Comparison of ENCODE assay signal across 9 cellular contexts in genomic region chr22:40258463-40259046, GRCh38.
DNase-seq lines count a peak whose midpoint lies in the region; ATAC-seq and TF ChIP-seq lines count a peak whose summit lies in the region.
"Had no signal": no experiment of that assay in that cellular context is flagged by ENCODE, and none has a peak within 500 bp of the region (broad histone marks: within the 10 kb centered on the region; RNA-seq: fewer than 3 reads in every experiment).

No MANE protein-coding gene starts in this region.

- H3K36me3 Mint-ChIP-seq in activated naive CD8-positive, alpha-beta T cell treated with anti-CD3 and anti-CD28 coated beads for 36 hours = peaks cover 41% of the 10 kb centered on the region

- H3K4me1 ChIP-seq in foreskin keratinocyte (peaks cover 21% of the 10 kb centered on the region), skeletal muscle satellite cell (ENCODE audit: control insufficient read depth, insufficient read depth, low read length) (peaks cover 24% of the 10 kb centered on the region), SJCRH30 (no peaks in the 10 kb centered on the region)

- no peak for TF ChIP-seq CTCF in foreskin keratinocyte (conservative IDR thresholded peaks at IDR 0.05)

- peak overlapping the region; percentile 18 for H3K4me3 ChIP-seq in skeletal muscle satellite cell (ENCODE audit: low read length)
- no peak overlapping the region for H3K4me3 ChIP-seq in SJCRH30

- H3K9me3 ChIP-seq in skeletal muscle satellite cell (replicated peaks; ENCODE audit: low read length) = no peaks in the 10 kb centered on the region
- H3K9me3 ChIP-seq in SJCRH30 (replicated peaks) = no peaks in the 10 kb centered on the region

- peak overlapping the region; percentile 63 for H3K4me2 ChIP-seq in skeletal muscle satellite cell (ENCODE audit: low read length)

- H3K4me1 Mint-ChIP-seq in activated naive CD8-positive, alpha-beta T cell treated with anti-CD3 and anti-CD28 coated beads for 36 hours = peaks cover 34% of the 10 kb centered on the region

- H3K27me3 ChIP-seq in foreskin keratinocyte (no peaks in the 10 kb centered on the region), skeletal muscle satellite cell (ENCODE audit: control insufficient read depth, insufficient read depth, low read length) (no peaks in the 10 kb centered on the region), SJCRH30 (no peaks in the 10 kb centered on the region)

- DNase-seq in HT1080 (ENCODE audit: low read depth) = peak; percentile 86
- no peak for DNase-seq in activated naive CD8-positive, alpha-beta T cell treated with anti-CD3 and anti-CD28 coated beads for 36 hours
- peak; percentile 87 to 96 for DNase-seq in foreskin keratinocyte
- DNase-seq in SJCRH30 = no peak
- DNase-seq in NCI-H524 treated with DMSO at 0.1 percent for 48 hours (lab: John Stamatoyannopoulos, UW) = no peak
- DNase-seq: stimulated activated CD4-positive, alpha-beta T cell treated with anti-CD3 and anti-CD28 coated beads, Interleukin-15, amount 100 ng/mL, for 24 hours had no signal

- H3K27ac ChIP-seq in foreskin keratinocyte (peak overlapping the region; percentile 71), SJCRH30 (no peak overlapping the region)

- H3K9me3 Mint-ChIP-seq in activated naive CD8-positive, alpha-beta T cell treated with anti-CD3 and anti-CD28 coated beads for 36 hours = no peaks in the 10 kb centered on the region

- no peaks in the 10 kb centered on the region for H3K27me3 Mint-ChIP-seq in activated naive CD8-positive, alpha-beta T cell treated with anti-CD3 and anti-CD28 coated beads for 36 hours

- peak; percentile 84 for ATAC-seq in foreskin keratinocyte
- ATAC-seq in GM18868 (IDR thresholded peaks at IDR 0.05; ENCODE audit: unreplicated experiment) = no peak
- no peak for ATAC-seq in HG02623 (IDR thresholded peaks at IDR 0.05; ENCODE audit: unreplicated experiment)

- H3K36me3 ChIP-seq in skeletal muscle satellite cell (ENCODE audit: insufficient read depth, low read length) = peaks cover 6% of the 10 kb centered on the region
- H3K36me3 ChIP-seq in SJCRH30 = peaks cover 3% of the 10 kb centered on the region; the same call in 1 of the 2 replicates

- H3K9ac ChIP-seq in skeletal muscle satellite cell (ENCODE audit: low read depth, low read length) = peak overlapping the region; percentile 39

- H3K27ac Mint-ChIP-seq in activated naive CD8-positive, alpha-beta T cell treated with anti-CD3 and anti-CD28 coated beads for 36 hours = peak overlapping the region; percentile 66

- H3K4me3 Mint-ChIP-seq in activated naive CD8-positive, alpha-beta T cell treated with anti-CD3 and anti-CD28 coated beads for 36 hours = no peak overlapping the region

Comparison
In these comparisons a context has a peak if more than half of its experiments do, and no peak if none do; other contexts are left out.
1. DNase-seq: peak in HT1080 (single experiment) and foreskin keratinocyte (2 of 2); none in activated naive CD8-positive, alpha-beta T cell treated with anti-CD3 and anti-CD28 coated beads for 36 hours (single experiment), SJCRH30 (0 of 2) and NCI-H524 treated with DMSO at 0.1 percent for 48 hours (single experiment).